ENCODE assay signal across 26 cellular contexts in genomic region chr7:151669762-151670161, GRCh38.
DNase-seq lines count a peak whose midpoint lies in the region; ATAC-seq, FAIRE-seq and TF ChIP-seq lines count a peak whose summit lies in the region.
"Had no signal": no experiment of that assay in that cellular context is flagged by ENCODE, and none has a peak within 500 bp of the region (broad histone marks: within the 10 kb centered on the region; RNA-seq: fewer than 3 reads in every experiment).

No MANE protein-coding gene starts in this region.

- no peaks in the 10 kb centered on the region for H4K20me1 ChIP-seq in K562 (replicated peaks; ENCODE audit: control insufficient read depth, insufficient read depth, low read length)
- H4K20me1 ChIP-seq: BLaER1 had no signal

- no peak overlapping the region for H2AK5ac ChIP-seq in mesenchymal stem cell (ENCODE audit: low read length, severe bottlenecking)

- H3K4ac ChIP-seq in mesenchymal stem cell (ENCODE audit: low read depth in 1 of 2, low read length in 2 of 2), result no peak overlapping the region

- H3K9ac ChIP-seq in K562 (ENCODE audit: insufficient read depth in 1 of 2, low read depth in 2 of 2, low read length in 2 of 2) (no peak overlapping the region), mesenchymal stem cell (ENCODE audit: low read length) (no peak overlapping the region)
- H3K9ac ChIP-seq: BLaER1, GM23248 had no signal

- TF ChIP-seq RAD21 in K562 (CRISPR knock-in tag; conservative IDR thresholded peaks at IDR 0.05 in 1 of 2, IDR thresholded peaks at IDR 0.05 in 1 of 2), result no peak

- H2BK15ac ChIP-seq in mesenchymal stem cell (ENCODE audit: low read depth, poor library complexity, severe bottlenecking), result no peak overlapping the region

- H3K27me3 ChIP-seq in K562 (ENCODE audit: control insufficient read depth in 2 of 2, insufficient read depth in 2 of 2, low read length in 2 of 2), result peaks cover 21 to 40% of the 10 kb centered on the region in 2 experiments
- no peaks in the 10 kb centered on the region for H3K27me3 ChIP-seq in mesenchymal stem cell (ENCODE audit: control insufficient read depth in 1 of 2, insufficient read depth in 1 of 2, low read length in 2 of 2)
- H3K27me3 ChIP-seq: BLaER1 had no signal

- H3K4me1 ChIP-seq in HEK293 (ENCODE audit: control insufficient read depth, insufficient read depth, low read length) (no peaks in the 10 kb centered on the region), K562 (replicated peaks in 1 of 2; ENCODE audit: control insufficient read depth in 2 of 2, insufficient read depth in 2 of 2, low read length in 2 of 2) (0 out of 5 replicates have a peak, but pooled peaks cover 0 to 3% of the 10 kb centered on the region in 2 experiments), mesenchymal stem cell (ENCODE audit: control insufficient read depth, insufficient read depth, low read depth, low read length) (peaks cover 4% of the 10 kb centered on the region)

- H3K14ac ChIP-seq in mesenchymal stem cell (ENCODE audit: low read length in 2 of 2), result peak overlapping the region in 1 of 2 experiments; percentile 51

- BruUV-seq in K562 (replicated peaks; lab: Mats Ljungman, UMichigan), result no TSS peak

- TF ChIP-seq CTCF in HEK293 (tag by site-specific recombination; IDR thresholded peaks at IDR 0.05) (no peak), K562 (IDR thresholded peaks at IDR 0.05 in 2 of 3, conservative IDR thresholded peaks at IDR 0.05 in 1 of 3; ENCODE audit: insufficient read depth in 2 of 3, low read depth in 1 of 3, low read length in 3 of 3) (no peak)

- no peak overlapping the region for H3K4me3 ChIP-seq in HEK293 (ENCODE audit: low read depth, low read length)
- no peak overlapping the region for H3K4me3 ChIP-seq in K562
- no peak overlapping the region for H3K4me3 ChIP-seq in mesenchymal stem cell (ENCODE audit: insufficient read depth in 1 of 2, low read depth in 1 of 2, low read length in 2 of 2)
- H3K4me3 ChIP-seq: BLaER1, GM12878, GM23248 had no signal

- H2BK120ac ChIP-seq in mesenchymal stem cell (ENCODE audit: low read depth, low read length), result no peak overlapping the region

- H3K79me2 ChIP-seq in K562 (ENCODE audit: control insufficient read depth, insufficient read depth, low read length), result no peaks in the 10 kb centered on the region

- no peak overlapping the region for H4K8ac ChIP-seq in mesenchymal stem cell (ENCODE audit: low read length)

- H3K4me2 ChIP-seq in K562 (ENCODE audit: insufficient read depth, low read length), result no peak overlapping the region
- H3K4me2 ChIP-seq in mesenchymal stem cell (ENCODE audit: low read length, poor library complexity, severe bottlenecking), result no peak overlapping the region
- H3K4me2 ChIP-seq: BLaER1 had no signal

- intact Hi-C loops in K562 (cut with micrococcal nuclease) (no loop called here), sciatic nerve (cut with DNase I) (no loop called here)

- H3K36me3 ChIP-seq in HEK293 (ENCODE audit: control insufficient read depth in 2 of 2, insufficient read depth in 1 of 2, low read length in 2 of 2) (peaks cover 0 to 9% of the 10 kb centered on the region in 2 experiments; a peak in 1 of 3 replicates), K562 (ENCODE audit: control insufficient read depth, insufficient read depth, low read length) (no peaks in the 10 kb centered on the region), mesenchymal stem cell (ENCODE audit: control insufficient read depth in 1 of 2, insufficient read depth in 2 of 2, low read depth in 1 of 2, low read length in 2 of 2) (no peaks in the 10 kb centered on the region)

- peak overlapping the region in 1 of 2 experiments; percentile 46 for H3K23ac ChIP-seq in mesenchymal stem cell (ENCODE audit: low read length in 2 of 2)

- H2AFZ ChIP-seq in K562 (ENCODE audit: low read depth, low read length), result no peak overlapping the region
- H2AFZ ChIP-seq in mesenchymal stem cell (ENCODE audit: low read depth, low read length), result peak overlapping the region; percentile 10
- H2AFZ ChIP-seq: GM23248 had no signal

- no peak for ATAC-seq in K562
- no peak for ATAC-seq in sciatic nerve
- ATAC-seq in activated T-cell treated with anti-CD3 and anti-CD28 coated beads, Interleukin-2, amount 50 U/mL, for 4 hours, result no peak
- ATAC-seq: CD8-positive, alpha-beta T cell; GM12878 had no signal

- POLR2A ChIA-PET in HEK293 (lab: Yijun Ruan, JAX), result no interaction called here
- POLR2A ChIA-PET in K562 (lab: Yijun Ruan, JAX), result no interaction called here

- H3K27me3 Mint-ChIP-seq in activated T-cell treated with anti-CD3 and anti-CD28 coated beads, Interleukin-2, amount 50 U/mL, for 4 hours (ENCODE audit: low read depth), result no peaks in the 10 kb centered on the region
- H3K27me3 Mint-ChIP-seq: B cell; CD4-positive, CD25-positive, alpha-beta regulatory T cell had no signal

- WGBS in K562 (ENCODE audit: insufficient coverage, low coverage, missing lambda C conversion rate), result 3% methylated on average over 2 of the region's 2 CpGs
- WGBS in mesenchymal stem cell, result 90% methylated on average over 2 of the region's 2 CpGs

- no peak for TF ChIP-seq POLR2A in K562 (conservative IDR thresholded peaks at IDR 0.05)

- H4K91ac ChIP-seq in mesenchymal stem cell (ENCODE audit: low read length), result no peak overlapping the region

- no peaks in the 10 kb centered on the region for H3K79me1 ChIP-seq in mesenchymal stem cell (replicated peaks; ENCODE audit: low read length, poor library complexity, severe bottlenecking)

- no peak for DNase-seq in K562 (ENCODE audit: extremely low read depth in 1 of 4, low spot score in 3 of 4)
- no peak for DNase-seq in mesenchymal stem cell
- DNase-seq in sciatic nerve (ENCODE audit: low spot score), result peak; percentile 39
- no peak for DNase-seq in activated T-cell treated with anti-CD3 and anti-CD28 coated beads, Interleukin-2, amount 50 U/mL, for 4 hours
- no peak for DNase-seq in stimulated activated CD8-positive, alpha-beta memory T cell treated with anti-CD3 and anti-CD28 coated beads, Interleukin-4, amount 100 ng/mL, for 48 hours
- no peak for DNase-seq in NCI-H1092 treated with DMSO at 0.1 percent for 48 hours (lab: John Stamatoyannopoulos, UW)
- DNase-seq: CD4-positive, CD25-positive, alpha-beta regulatory T cell; CD8-positive, alpha-beta T cell; DMS 273 treated with DMSO at 0.1 percent for 48 hours; DMS79; EL; GDM1; GM23248; H7; HCEC 1CT; HFFc6 had no signal

- H3K36me3 Mint-ChIP-seq in activated T-cell treated with anti-CD3 and anti-CD28 coated beads, Interleukin-2, amount 50 U/mL, for 4 hours (ENCODE audit: insufficient read depth), result peaks cover 43% of the 10 kb centered on the region

- in situ Hi-C loops in K562 (cut with MboI), result no loop called here

- H3K9me3 ChIP-seq in HEK293 (ENCODE audit: control insufficient read depth, insufficient read depth, low read depth, low read length) (no peaks in the 10 kb centered on the region), K562 (replicated peaks; ENCODE audit: control insufficient read depth, insufficient read depth, low read depth, low read length) (no peaks in the 10 kb centered on the region), mesenchymal stem cell (ENCODE audit: control insufficient read depth, low read length) (peaks cover 2% of the 10 kb centered on the region)

- no peak for FAIRE-seq in K562 (lab: Jason Lieb, UNC)
- FAIRE-seq: A204.1, D721Med, GM12878, GM19239, H1 had no signal

- no peak for TF ChIP-seq EP300 in K562 (IDR thresholded peaks at IDR 0.05; ENCODE audit: low read length)

- H3K4me1 Mint-ChIP-seq in activated T-cell treated with anti-CD3 and anti-CD28 coated beads, Interleukin-2, amount 50 U/mL, for 4 hours (ENCODE audit: low read depth), result peaks cover 6% of the 10 kb centered on the region
- H3K4me1 Mint-ChIP-seq: B cell had no signal

- H3K18ac ChIP-seq in mesenchymal stem cell (ENCODE audit: low read depth in 1 of 2, low read length in 2 of 2), result peak overlapping the region in 1 of 2 experiments; percentile 7

- H3K9me1 ChIP-seq in K562 (ENCODE audit: control insufficient read depth, insufficient read depth, low read length), result no peaks in the 10 kb centered on the region

- CTCF ChIA-PET in HEK293 (lab: Yijun Ruan, JAX), result no interaction called here
- CTCF ChIA-PET in K562 (lab: Yijun Ruan, JAX; ENCODE audit: low intra/inter-chr PET ratio), result no interaction called here

- H3K27ac ChIP-seq in HEK293 (ENCODE audit: extremely low read depth, low read depth, low read length) (no peak overlapping the region), K562 (ENCODE audit: extremely low read depth, low read depth, low read length) (no peak overlapping the region), mesenchymal stem cell (ENCODE audit: low read length, poor library complexity, severe bottlenecking) (no peak overlapping the region)
- H3K27ac ChIP-seq: 22Rv1, BLaER1, C4-2B, GM23248 had no signal

- H3K4me3 Mint-ChIP-seq in activated T-cell treated with anti-CD3 and anti-CD28 coated beads, Interleukin-2, amount 50 U/mL, for 4 hours, result no peak overlapping the region
- H3K4me3 Mint-ChIP-seq: B cell; CD4-positive, CD25-positive, alpha-beta regulatory T cell; CD8-positive, alpha-beta T cell; HFFc6 had no signal

- H2BK12ac ChIP-seq in mesenchymal stem cell (ENCODE audit: low read length in 2 of 2), result no peak overlapping the region

- H2BK5ac ChIP-seq in mesenchymal stem cell (ENCODE audit: low read depth, low read length, poor library complexity, severe bottlenecking), result no peak overlapping the region

- H3K9me3 Mint-ChIP-seq in activated T-cell treated with anti-CD3 and anti-CD28 coated beads, Interleukin-2, amount 50 U/mL, for 4 hours, result peaks cover 9% of the 10 kb centered on the region

TF ChIP-seq in HEK293, 187 proteins besides CTCF, POLR2A, EP300 and RAD21 (continues in another document):
- TF ChIP-seq ZNF184 (tag by site-specific recombination; IDR thresholded peaks at IDR 0.05) (no peak), KLF9 (tag by site-specific recombination; IDR thresholded peaks at IDR 0.05; ENCODE audit: low read depth) (no peak), SCRT1 (tag by site-specific recombination; IDR thresholded peaks at IDR 0.05; ENCODE audit: borderline replicate concordance) (peak; percentile 98), ZNF501 (tag by site-specific recombination; IDR thresholded peaks at IDR 0.05) (no peak)

TF ChIP-seq in K562, 482 proteins besides CTCF, POLR2A, EP300 and RAD21:
- TF ChIP-seq SETDB1 (IDR thresholded peaks at IDR 0.05; ENCODE audit: low read length) (no peak), ZEB2 (IDR thresholded peaks at IDR 0.05) (0 out of 2 replicates have a peak, but pooled peaks have one; percentile 62), ILF3 (IDR thresholded peaks at IDR 0.05; ENCODE audit: borderline replicate concordance) (no peak)

Comparison
In these comparisons a context has a peak if more than half of its experiments do, and no peak if none do; other contexts are left out.
1. Of the 44 proteins assayed by ChIP-seq in both K562 and HEK293: peak only in K562: none; only in HEK293: none; in both: ZEB2; in neither: 43.